In the genomic region with DNA sequence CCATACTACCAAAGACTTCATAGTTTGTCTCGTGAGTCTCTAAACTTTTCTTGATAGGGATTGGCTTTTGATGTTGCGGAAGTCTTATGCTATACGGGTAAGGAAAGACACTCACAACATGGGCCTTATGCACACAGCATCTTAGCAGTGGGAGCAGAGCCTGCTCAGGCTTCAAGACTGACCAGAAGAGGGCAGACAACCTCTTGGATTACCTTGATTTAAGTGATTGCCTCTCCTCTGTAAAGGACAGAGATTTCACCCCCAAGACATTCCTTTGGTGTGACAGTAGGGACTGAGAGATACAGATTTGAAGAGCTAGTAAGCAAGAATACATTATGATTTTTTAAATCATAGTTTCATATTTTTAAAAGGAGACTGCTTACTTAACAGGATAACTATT, we compare ENCODE assay signal across 8 cellular contexts.
DNase-seq lines count a peak whose midpoint lies in the region; ATAC-seq and TF ChIP-seq lines count a peak whose summit lies in the region.

No MANE protein-coding gene starts in this region.

- intact Hi-C loops in dorsolateral prefrontal cortex (cut with DNase I): no loop called here

- no peaks in the 10 kb centered on the region for H3K36me3 Mint-ChIP-seq in nephron (ENCODE audit: low read depth)

- H3K27me3 ChIP-seq in dorsolateral prefrontal cortex: peaks cover 0 to 5% (median 0%) of the 10 kb centered on the region in 45 donors

- H3K4me3 ChIP-seq in AG04449 (ENCODE audit: low read depth, low read length) (no peak overlapping the region), dorsolateral prefrontal cortex (no peak overlapping the region)

- TF ChIP-seq CTCF in AG04449 (IDR thresholded peaks at IDR 0.05; ENCODE audit: insufficient read depth, low read length, missing control alignments): peak; percentile 73
- peak; percentile 67 for TF ChIP-seq CTCF in GM12873 (IDR thresholded peaks at IDR 0.05; ENCODE audit: insufficient read depth, low read depth, low read length, missing control alignments)
- TF ChIP-seq CTCF in dorsolateral prefrontal cortex (IDR thresholded peaks at IDR 0.05 in 54 of 56, conservative IDR thresholded peaks at IDR 0.05 in 2 of 56; ENCODE audit: low read depth in 1 of 56, partially characterized antibody in 56 of 56): peak in 43 of 56 donors; percentile 15 to 53 (median 34)
- peak; percentile 33 to 63 (median 58) for TF ChIP-seq CTCF in nephron (IDR thresholded peaks at IDR 0.05; ENCODE audit: unreplicated experiment in 3 of 3)

- no peak overlapping the region for H3K27ac Mint-ChIP-seq in nephron

- peaks cover 4% of the 10 kb centered on the region for H3K27me3 Mint-ChIP-seq in nephron (ENCODE audit: low read depth)

- POLR2A ChIA-PET in AG04449 (lab: Yijun Ruan, JAX): no interaction called here

- ATAC-seq in HG03066 (IDR thresholded peaks at IDR 0.05; ENCODE audit: low read depth, unreplicated experiment) (peak; percentile 81), HG02763 (IDR thresholded peaks at IDR 0.05; ENCODE audit: unreplicated experiment) (no peak), HG03139 (IDR thresholded peaks at IDR 0.05; ENCODE audit: unreplicated experiment) (no peak)

- no peaks in the 10 kb centered on the region for H3K4me1 Mint-ChIP-seq in nephron

- CTCF ChIA-PET in AG04449 (lab: Yijun Ruan, JAX): interaction anchor here (0.6 to 7.5 kb wide), 39 partner anchors 9 to 608 kb away, joined by 3 to 52 read pairs (median 4); partner anchors contain the start of gene SAMD3

- H3K27ac ChIP-seq in dorsolateral prefrontal cortex: no peak overlapping the region

- peak; percentile 19 for DNase-seq in AG04449 (ENCODE audit: low read depth, low spot score)
- peak; percentile 33 for DNase-seq in SKM-1 treated with dmso at 0.1 percent for 144 hours (lab: John Stamatoyannopoulos, UW; ENCODE audit: unreplicated experiment)
- peak in 1 of 10 donors; percentile 28 for DNase-seq in dorsolateral prefrontal cortex

- H3K4me3 Mint-ChIP-seq in nephron: no peak overlapping the region

- H3K9me3 Mint-ChIP-seq in nephron: peaks cover 5% of the 10 kb centered on the region
